22 cellular contexts compared by ENCODE assay signal in the genomic region with DNA sequence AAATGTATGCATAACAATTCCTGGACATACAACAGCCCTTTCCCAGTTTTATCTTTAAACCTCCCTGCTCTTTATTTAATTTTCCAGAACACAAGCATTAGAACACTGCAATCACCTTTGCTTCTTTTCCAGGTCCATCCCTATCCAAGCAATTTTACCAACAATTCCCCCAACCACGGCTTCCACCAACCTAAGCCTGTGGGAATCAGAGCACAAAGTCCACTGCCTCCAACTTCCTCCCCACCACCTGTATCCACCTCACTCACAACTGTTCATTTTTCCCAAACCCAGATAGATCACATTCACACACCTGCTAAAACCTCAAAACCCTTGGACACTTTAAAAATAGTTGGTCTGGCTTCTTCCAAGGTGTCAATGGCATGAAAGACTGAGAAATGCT. TPM values are rescaled to one million over a fixed set of nuclear protein-coding genes. Genes with fewer than 3 reads are reported as not detected.
DNase-seq lines count a peak whose midpoint lies in the region; ATAC-seq and TF ChIP-seq lines count a peak whose summit lies in the region.
"Had no signal": no experiment of that assay in that cellular context is flagged by ENCODE, and none has a peak within 500 bp of the region (broad histone marks: within the 10 kb centered on the region; RNA-seq: fewer than 3 reads in every experiment).

No MANE protein-coding gene starts in this region.

- H3K4me2 ChIP-seq in BLaER1: peak overlapping the region; percentile 28; the same call in 1 of the 2 replicates
- H3K4me2 ChIP-seq in GM23338: no peak overlapping the region
- H3K4me2 ChIP-seq: KMS-11 had no signal

- H3K79me2 ChIP-seq in GM23338 (replicated peaks; ENCODE audit: insufficient read depth): peaks cover 100% of the 10 kb centered on the region

- peaks cover 69% of the 10 kb centered on the region for H3K4me1 Mint-ChIP-seq in GM23338
- peaks cover 87% of the 10 kb centered on the region for H3K4me1 Mint-ChIP-seq in activated naive CD8-positive, alpha-beta T cell treated with anti-CD3 and anti-CD28 coated beads for 36 hours
- H3K4me1 Mint-ChIP-seq in naive B cell: peaks cover 67 to 92% (median 87%) of the 10 kb centered on the region in 3 donors

- H3K27me3 Mint-ChIP-seq in GM23338 (ENCODE audit: insufficient read depth, low read depth, poor library complexity) (peaks cover 8% of the 10 kb centered on the region), naive B cell (no peaks in the 10 kb centered on the region)
- no peaks in the 10 kb centered on the region for H3K27me3 Mint-ChIP-seq in activated naive CD8-positive, alpha-beta T cell treated with anti-CD3 and anti-CD28 coated beads for 36 hours

- H3K9me3 Mint-ChIP-seq in GM23338: no peaks in the 10 kb centered on the region
- H3K9me3 Mint-ChIP-seq in activated naive CD8-positive, alpha-beta T cell treated with anti-CD3 and anti-CD28 coated beads for 36 hours: no peaks in the 10 kb centered on the region
- H3K9me3 Mint-ChIP-seq in naive B cell: no peaks in the 10 kb centered on the region
- H3K9me3 Mint-ChIP-seq: T-helper 1 cell treated with Interleukin-12 subunit alpha and Interleukin-12 subunit beta and Interleukin-4 antibody, amounts not matched to agents 30 μg/mL and 1 μg/mL, for 36 hours had no signal

- no peak overlapping the region for H2AFZ ChIP-seq in GM23338

- peaks cover 94% of the 10 kb centered on the region for H4K20me1 ChIP-seq in BLaER1
- H4K20me1 ChIP-seq in GM23338 (replicated peaks; ENCODE audit: insufficient read depth): peaks cover 78% of the 10 kb centered on the region

- H3K9ac ChIP-seq in BLaER1: no peak overlapping the region
- H3K9ac ChIP-seq: KMS-11 had no signal

- DNase-seq in GM23338 (ENCODE audit: low spot score) (no peak), naive B cell (no peak), H4 (ENCODE audit: low spot score) (no peak), islet precursor cell (no peak)
- no peak for DNase-seq in activated naive CD8-positive, alpha-beta T cell treated with anti-CD3 and anti-CD28 coated beads for 36 hours
- DNase-seq: activated CD4-positive, alpha-beta T cell treated with anti-CD3 and anti-CD28 coated beads, Interleukin-2, amount 50 U/mL, for 4 hours; activated T-cell treated with anti-CD3 and anti-CD28 coated beads for 4 hours; dermis blood vessel endothelial cell; DMS79; heart right ventricle; NCI-H187; NCI-H748 treated with DMSO at 0.1 percent for 48 hours; occipital lobe; PC-3; retina; spleen; stimulated activated CD4-positive, alpha-beta T cell treated with anti-CD3 and anti-CD28 coated beads, Interleukin-4, amount 100 ng/mL, for 4 hours had no signal

- 0 out of 2 replicates have a peak, but pooled peaks cover 1% of the 10 kb centered on the region for H3K9me3 ChIP-seq in BLaER1
- H3K9me3 ChIP-seq: heart right ventricle, spleen had no signal

- H3K27ac ChIP-seq in BLaER1 (no peak overlapping the region), GM23338 (ENCODE audit: low read depth) (peak overlapping the region; percentile 7; the same call in 1 of the 2 replicates)
- H3K27ac ChIP-seq: heart right ventricle, KMS-11 had no signal

- H3K4me1 ChIP-seq in BLaER1 (peaks cover 41% of the 10 kb centered on the region), GM23338 (ENCODE audit: insufficient read depth) (peaks cover 64% of the 10 kb centered on the region)

- H3F3A ChIP-seq in GM23338 (replicated peaks; ENCODE audit: low read depth): no peaks in the 10 kb centered on the region

- H3K4me3 Mint-ChIP-seq in GM23338 (no peak overlapping the region), naive B cell (peak overlapping the region; percentile 23 to 71 (median 50))
- no peak overlapping the region for H3K4me3 Mint-ChIP-seq in activated naive CD8-positive, alpha-beta T cell treated with anti-CD3 and anti-CD28 coated beads for 36 hours
- H3K4me3 Mint-ChIP-seq: T-helper 1 cell treated with Interleukin-12 subunit alpha and Interleukin-12 subunit beta and Interleukin-4 antibody, amounts not matched to agents 30 μg/mL and 1 μg/mL, for 36 hours had no signal

- H3K36me3 ChIP-seq in BLaER1: peaks cover 22% of the 10 kb centered on the region
- H3K36me3 ChIP-seq in GM23338 (ENCODE audit: insufficient read depth): no peaks in the 10 kb centered on the region

- peaks cover 23% of the 10 kb centered on the region; the same call in 2 of the 3 replicates for H3K36me3 Mint-ChIP-seq in GM23338 (ENCODE audit: low read depth)
- peaks cover 46% of the 10 kb centered on the region for H3K36me3 Mint-ChIP-seq in activated naive CD8-positive, alpha-beta T cell treated with anti-CD3 and anti-CD28 coated beads for 36 hours
- peaks cover 12% of the 10 kb centered on the region in 2 donors for H3K36me3 Mint-ChIP-seq in naive B cell

- no peak for TF ChIP-seq CTCF in GM23338 (conservative IDR thresholded peaks at IDR 0.05; ENCODE audit: low read depth in 2 of 2)

- peak overlapping the region; percentile 5; the same call in 1 of the 2 replicates for H3K27ac Mint-ChIP-seq in GM23338
- peak overlapping the region; percentile 0 for H3K27ac Mint-ChIP-seq in activated naive CD8-positive, alpha-beta T cell treated with anti-CD3 and anti-CD28 coated beads for 36 hours
- peak overlapping the region; percentile 22 to 94 (median 33) for H3K27ac Mint-ChIP-seq in naive B cell
- H3K27ac Mint-ChIP-seq: T-helper 1 cell treated with Interleukin-12 subunit alpha and Interleukin-12 subunit beta and Interleukin-4 antibody, amounts not matched to agents 30 μg/mL and 1 μg/mL, for 36 hours had no signal

- no peak overlapping the region for H3K4me3 ChIP-seq in BLaER1
- H3K4me3 ChIP-seq in GM23338: no peak overlapping the region
- H3K4me3 ChIP-seq: heart right ventricle, spleen had no signal

- ATAC-seq in GM23338 (no peak), naive B cell (ENCODE audit: low read depth in 2 of 2) (no peak), HG02840 (IDR thresholded peaks at IDR 0.05; ENCODE audit: low FRiP score, unreplicated experiment) (no peak), HG03520 (IDR thresholded peaks at IDR 0.05; ENCODE audit: unreplicated experiment) (no peak)
- ATAC-seq: PC-3 had no signal

- H3K27me3 ChIP-seq in BLaER1 (no peaks in the 10 kb centered on the region), GM23338 (ENCODE audit: insufficient read depth) (no peaks in the 10 kb centered on the region)
- H3K27me3 ChIP-seq: heart right ventricle, spleen had no signal

- H3K9me2 ChIP-seq in GM23338 (ENCODE audit: insufficient read depth): no peaks in the 10 kb centered on the region

TF ChIP-seq in GM23338, 12 proteins besides CTCF, POLR2A, EP300 and RAD21 (continues in another document):
- no peak for TF ChIP-seq STAT1 (IDR thresholded peaks at IDR 0.05; ENCODE audit: unreplicated experiment)
- TF ChIP-seq EZH2 (IDR thresholded peaks at IDR 0.05; ENCODE audit: low read depth, unreplicated experiment): no peak
- TF ChIP-seq NANOG (IDR thresholded peaks at IDR 0.05; ENCODE audit: borderline replicate concordance): no peak
- TF ChIP-seq, protein P1, sequence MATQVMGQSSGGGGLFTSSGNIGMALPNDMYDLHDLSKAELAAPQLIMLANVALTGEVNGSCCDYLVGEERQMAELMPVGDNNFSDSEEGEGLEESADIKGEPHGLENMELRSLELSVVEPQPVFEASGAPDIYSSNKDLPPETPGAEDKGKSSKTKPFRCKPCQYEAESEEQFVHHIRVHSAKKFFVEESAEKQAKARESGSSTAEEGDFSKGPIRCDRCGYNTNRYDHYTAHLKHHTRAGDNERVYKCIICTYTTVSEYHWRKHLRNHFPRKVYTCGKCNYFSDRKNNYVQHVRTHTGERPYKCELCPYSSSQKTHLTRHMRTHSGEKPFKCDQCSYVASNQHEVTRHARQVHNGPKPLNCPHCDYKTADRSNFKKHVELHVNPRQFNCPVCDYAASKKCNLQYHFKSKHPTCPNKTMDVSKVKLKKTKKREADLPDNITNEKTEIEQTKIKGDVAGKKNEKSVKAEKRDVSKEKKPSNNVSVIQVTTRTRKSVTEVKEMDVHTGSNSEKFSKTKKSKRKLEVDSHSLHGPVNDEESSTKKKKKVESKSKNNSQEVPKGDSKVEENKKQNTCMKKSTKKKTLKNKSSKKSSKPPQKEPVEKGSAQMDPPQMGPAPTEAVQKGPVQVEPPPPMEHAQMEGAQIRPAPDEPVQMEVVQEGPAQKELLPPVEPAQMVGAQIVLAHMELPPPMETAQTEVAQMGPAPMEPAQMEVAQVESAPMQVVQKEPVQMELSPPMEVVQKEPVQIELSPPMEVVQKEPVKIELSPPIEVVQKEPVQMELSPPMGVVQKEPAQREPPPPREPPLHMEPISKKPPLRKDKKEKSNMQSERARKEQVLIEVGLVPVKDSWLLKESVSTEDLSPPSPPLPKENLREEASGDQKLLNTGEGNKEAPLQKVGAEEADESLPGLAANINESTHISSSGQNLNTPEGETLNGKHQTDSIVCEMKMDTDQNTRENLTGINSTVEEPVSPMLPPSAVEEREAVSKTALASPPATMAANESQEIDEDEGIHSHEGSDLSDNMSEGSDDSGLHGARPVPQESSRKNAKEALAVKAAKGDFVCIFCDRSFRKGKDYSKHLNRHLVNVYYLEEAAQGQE (IDR thresholded peaks at IDR 0.05; ENCODE audit: unreplicated experiment): no peak
- no peak for TF ChIP-seq POLR2AphosphoS5 (IDR thresholded peaks at IDR 0.05; ENCODE audit: low read depth)
- no peak for TF ChIP-seq JUNB (IDR thresholded peaks at IDR 0.05; ENCODE audit: unreplicated experiment)

RNA-seq across cellular contexts. Expression of a gene that starts 39.5 kb away (rescaled TPM):
- 66.2 and 68.0 TPM in 2 replicates for total RNA-seq in GM23338 (2014; rRNA removed; shearing (Covaris generic))
- 32.1 and 32.4 TPM in 2 replicates for polyA plus RNA-seq in GM23338 (2016; fragmentation: Nextera tagmentation; extraction: Ambion mirVana)
- 10 to 100 TPM; 38.4 to 38.7 TPM for total RNA-seq in activated naive CD8-positive, alpha-beta T cell treated with anti-CD3 and anti-CD28 coated beads for 36 hours
- 100 to 1,000 TPM in 5 of 6 donors, 10 to 100 TPM in 1; 70.3 to 174 (median 117) TPM for polyA plus RNA-seq in naive B cell (ENCODE audit: low read depth in 6 of 6)
- total RNA-seq in H4 (2014; rRNA removed; shearing (Covaris generic)): 1.7 and 2.1 TPM in 2 replicates

Comparison
In these comparisons a context has a peak if more than half of its experiments do, and no peak if none do; other contexts are left out.
1. H3K4me3 Mint-ChIP-seq: peak in naive B cell (8 of 8); none in GM23338 (single experiment) and activated naive CD8-positive, alpha-beta T cell treated with anti-CD3 and anti-CD28 coated beads for 36 hours (single experiment).
2. RNA of a gene that starts 39.5 kb away (total RNA-seq): 66.2 to 68.0 TPM in GM23338 and 38.4 to 38.7 TPM in activated naive CD8-positive, alpha-beta T cell treated with anti-CD3 and anti-CD28 coated beads for 36 hours; 1.7 to 2.1 TPM in H4; every median in the first group is over 10 times any median in the second.
3. Peak in every context shown above with its lines, with median percentiles within 50 percentile points of each other: H3K27ac Mint-ChIP-seq.